Comparison of ENCODE assay signal across 24 cellular contexts in genomic region chr13:37752156-37752555, GRCh38.
"Had no signal": no experiment of that assay in that cellular context is flagged by ENCODE, and none has a peak within 500 bp of the region (broad histone marks: within the 10 kb centered on the region; RNA-seq: fewer than 3 reads in every experiment).

No MANE protein-coding gene starts in this region.

- ATAC-seq: activated CD8-positive, alpha-beta memory T cell treated with anti-CD3 and anti-CD28 coated beads, Interleukin-2, amount 10 ng/mL, durations not matched to agents 7 days and 5 days; activated CD8-positive, alpha-beta T cell treated with anti-CD3 and anti-CD28 coated beads for 36 hours; effector memory CD8-positive, alpha-beta T cell; esophagus mucosa; gastrocnemius medialis; lower lobe of right lung; natural killer cell; psoas muscle; right cardiac atrium; stimulated activated effector memory CD8-positive, alpha-beta T cell treated with anti-CD3 and anti-CD28 coated beads, Interleukin-12 subunit alpha, Interleukin-12 subunit beta, amount 100 ng/mL, for 72 hours; stimulated activated naive CD8-positive, alpha-beta T cell treated with anti-CD3 and anti-CD28 coated beads, Interleukin-15, amount 100 ng/mL, for 72 hours; T-cell had no signal

- H3K27me3 ChIP-seq: breast epithelium, gastrocnemius medialis, suprapubic skin, transverse colon had no signal

- DNase-seq: activated CD4-positive, alpha-beta T cell treated with anti-CD3 and anti-CD28 coated beads, Interleukin-2, amount 10 ng/mL, durations not matched to agents 7 days and 5 days; activated CD4-positive, CD25-positive, alpha-beta regulatory T cell treated with anti-CD3 and anti-CD28 coated beads, Interleukin-2, amount 50 U/mL, for 72 hours; activated CD8-positive, alpha-beta memory T cell treated with anti-CD3 and anti-CD28 coated beads, Interleukin-2, amount 10 ng/mL, durations not matched to agents 7 days and 5 days; activated CD8-positive, alpha-beta T cell treated with anti-CD3 and anti-CD28 coated beads for 36 hours; activated gamma-delta T cell treated with Interleukin-2 at 50 U/mL for 16 hours; activated T-cell treated with anti-CD3 and anti-CD28 coated beads for 4 hours; aorta; dorsolateral prefrontal cortex; effector memory CD8-positive, alpha-beta T cell; gastrocnemius medialis; lower lobe of right lung; natural killer cell; psoas muscle; right cardiac atrium; small intestine; stimulated activated CD4-positive, alpha-beta T cell treated with anti-CD3 and anti-CD28 coated beads, Interleukin-2, amount 100 ng/mL, for 24 hours; stimulated activated naive CD8-positive, alpha-beta T cell treated with anti-CD3 and anti-CD28 coated beads, Interleukin-15, amount 100 ng/mL, for 72 hours; T-cell; transverse colon; WERI-Rb-1 had no signal

- H3K27ac ChIP-seq: breast epithelium, dorsolateral prefrontal cortex, gastrocnemius medialis, lower lobe of right lung, psoas muscle, suprapubic skin, transverse colon, WERI-Rb-1 had no signal

- H3K4me1 ChIP-seq: breast epithelium, gastrocnemius medialis, lower lobe of right lung, psoas muscle, suprapubic skin, transverse colon had no signal

- H3K36me3 ChIP-seq: breast epithelium, gastrocnemius medialis, lower lobe of right lung, suprapubic skin, transverse colon, WERI-Rb-1 had no signal

- H3K9me3 ChIP-seq: breast epithelium, gastrocnemius medialis, lower lobe of right lung, psoas muscle, suprapubic skin, transverse colon had no signal

- H3K4me3 ChIP-seq: breast epithelium, gastrocnemius medialis, lower lobe of right lung, psoas muscle, suprapubic skin, transverse colon had no signal
